34 cellular contexts compared by ENCODE assay signal in genomic region chr6:3635482-3635881, GRCh38.
"Had no signal": no experiment of that assay in that cellular context is flagged by ENCODE, and none has a peak within 500 bp of the region (broad histone marks: within the 10 kb centered on the region; RNA-seq: fewer than 3 reads in every experiment).

No MANE protein-coding gene starts in this region.

- DNase-seq: activated CD4-positive, alpha-beta T cell treated with anti-CD3 and anti-CD28 coated beads, Interleukin-2, amount 10 ng/mL, durations not matched to agents 24 days and 14 days; activated CD4-positive, alpha-beta T cell treated with anti-CD3 and anti-CD28 coated beads, Interleukin-2, amount 50 U/mL, for 4 hours; activated CD8-positive, alpha-beta T cell treated with anti-CD3 and anti-CD28 coated beads for 36 hours; activated effector memory CD4-positive, alpha-beta T cell treated with anti-CD3 and anti-CD28 coated beads, Interleukin-2, amount 50 U/mL, for 16 hours; activated naive CD4-positive, alpha-beta T cell; activated naive CD4-positive, alpha-beta T cell treated with anti-CD3 and anti-CD28 coated beads, Interleukin-2, amount 50 U/mL, for 16 hours; activated naive CD8-positive, alpha-beta T cell treated with anti-CD3 and anti-CD28 coated beads for 36 hours; activated T-cell treated with anti-CD3 and anti-CD28 coated beads, Interleukin-2, amount 50 U/mL, for 1 hour; activated T-cell treated with anti-CD3 and anti-CD28 coated beads, Interleukin-2, amount 50 U/mL, for 72 hours; amniotic stem cell; aorta; brain microvascular endothelial cell; KG1; MM.1S; MV-4-11; NCI-H1092; NCI-H1436 treated with DMSO at 0.1 percent for 48 hours; NCI-H1694 treated with DMSO at 0.1 percent for 48 hours; NCI-H2029; NCI-H345; NCI-H524 treated with DMSO at 0.1 percent for 48 hours; NCI-H748 treated with DMSO at 0.1 percent for 48 hours; NK-92 treated with Interleukin-12 subunit alpha and Interleukin-12 subunit beta, amount 100 ng/mL, for 24 hours; PC-9; SIG-M5; T-helper 1 cell; T-helper 2 cell; T1000; WERI-Rb-1 had no signal

- H3K36me3 Mint-ChIP-seq: activated naive CD8-positive, alpha-beta T cell treated with anti-CD3 and anti-CD28 coated beads for 36 hours had no signal

- ATAC-seq: activated CD8-positive, alpha-beta T cell treated with anti-CD3 and anti-CD28 coated beads for 36 hours; activated T-cell treated with anti-CD3 and anti-CD28 coated beads, Interleukin-2, amount 50 U/mL, for 72 hours; activated T-helper 17 cell treated with anti-CD3 and anti-CD28 coated beads, Interleukin-2, amount 50 U/mL, for 72 hours; Right ventricle myocardium inferior; SK-N-SH treated with all-trans-retinoic acid at 6 μM for 48 hours had no signal

- H3K27me3 ChIP-seq: brain microvascular endothelial cell had no signal

- H2AFZ ChIP-seq: PC-9 had no signal

- H3K4me3 Mint-ChIP-seq: activated CD4-positive, alpha-beta T cell treated with anti-CD3 and anti-CD28 coated beads, Interleukin-2, amount 10 ng/mL, durations not matched to agents 24 days and 14 days; activated CD8-positive, alpha-beta T cell treated with anti-CD3 and anti-CD28 coated beads for 36 hours; activated naive CD8-positive, alpha-beta T cell treated with anti-CD3 and anti-CD28 coated beads for 36 hours; activated T-cell treated with anti-CD3 and anti-CD28 coated beads, Interleukin-2, amount 50 U/mL, for 72 hours; activated T-helper 17 cell treated with anti-CD3 and anti-CD28 coated beads, Interleukin-2, amount 50 U/mL, for 72 hours; central memory CD8-positive, alpha-beta T cell had no signal

- H3K27ac ChIP-seq: brain microvascular endothelial cell, PC-9, RWPE1, WERI-Rb-1 had no signal

- H3K9me3 Mint-ChIP-seq: activated CD4-positive, alpha-beta T cell treated with anti-CD3 and anti-CD28 coated beads, Interleukin-2, amount 10 ng/mL, durations not matched to agents 24 days and 14 days; activated CD8-positive, alpha-beta T cell treated with anti-CD3 and anti-CD28 coated beads for 36 hours; activated naive CD8-positive, alpha-beta T cell treated with anti-CD3 and anti-CD28 coated beads for 36 hours; activated T-cell treated with anti-CD3 and anti-CD28 coated beads, Interleukin-2, amount 50 U/mL, for 72 hours; activated T-helper 17 cell treated with anti-CD3 and anti-CD28 coated beads, Interleukin-2, amount 50 U/mL, for 72 hours; central memory CD8-positive, alpha-beta T cell had no signal

- H3K27me3 Mint-ChIP-seq: activated CD8-positive, alpha-beta T cell treated with anti-CD3 and anti-CD28 coated beads for 36 hours had no signal

- H3K4me3 ChIP-seq: PC-9 had no signal

- H3K36me3 ChIP-seq: brain microvascular endothelial cell, WERI-Rb-1 had no signal

- H3K27ac Mint-ChIP-seq: activated CD4-positive, alpha-beta T cell treated with anti-CD3 and anti-CD28 coated beads, Interleukin-2, amount 10 ng/mL, durations not matched to agents 24 days and 14 days; activated CD8-positive, alpha-beta T cell treated with anti-CD3 and anti-CD28 coated beads for 36 hours; activated naive CD8-positive, alpha-beta T cell treated with anti-CD3 and anti-CD28 coated beads for 36 hours; activated T-cell treated with anti-CD3 and anti-CD28 coated beads, Interleukin-2, amount 50 U/mL, for 72 hours; activated T-helper 17 cell treated with anti-CD3 and anti-CD28 coated beads, Interleukin-2, amount 50 U/mL, for 72 hours had no signal

- H3K4me1 Mint-ChIP-seq: activated CD4-positive, alpha-beta T cell treated with anti-CD3 and anti-CD28 coated beads, Interleukin-2, amount 10 ng/mL, durations not matched to agents 24 days and 14 days; activated T-helper 17 cell treated with anti-CD3 and anti-CD28 coated beads, Interleukin-2, amount 50 U/mL, for 72 hours; central memory CD8-positive, alpha-beta T cell had no signal

- H3K4me2 ChIP-seq: PC-9 had no signal
